Comparison of ENCODE assay signal across 17 cellular contexts in the genomic region with DNA sequence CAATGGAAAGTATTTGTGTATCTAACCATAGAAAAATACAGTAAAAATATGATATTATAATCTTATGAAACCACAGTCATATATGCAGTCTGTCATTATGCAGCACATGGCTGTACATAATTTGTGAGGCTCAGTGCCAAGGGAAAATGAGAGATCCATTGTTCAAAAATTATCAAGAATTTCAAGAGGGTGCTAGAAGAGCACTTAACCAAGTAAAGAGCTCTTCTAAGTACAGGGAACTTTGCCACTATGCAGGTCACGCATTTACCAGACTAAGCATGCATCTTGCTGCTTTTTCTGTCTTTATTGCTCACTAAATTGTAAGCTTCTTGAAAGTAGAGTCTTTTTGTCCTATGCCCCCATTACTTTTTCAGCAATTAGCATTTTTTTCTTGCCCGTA.
"Had no signal": no experiment of that assay in that cellular context is flagged by ENCODE, and none has a peak within 500 bp of the region (broad histone marks: within the 10 kb centered on the region; RNA-seq: fewer than 3 reads in every experiment).

No MANE protein-coding gene starts in this region.

- DNase-seq: activated CD4-positive, alpha-beta T cell treated with anti-CD3 and anti-CD28 coated beads, Interleukin-2, amount 10 ng/mL, durations not matched to agents 24 days and 14 days; activated CD8-positive, alpha-beta T cell treated with anti-CD3 and anti-CD28 coated beads, Interleukin-2, amount 10 ng/mL, durations not matched to agents 7 days and 5 days; activated naive CD4-positive, alpha-beta T cell treated with Interleukin-2 at 50 U/mL for 16 hours; activated naive CD8-positive, alpha-beta T cell treated with anti-CD3 and anti-CD28 coated beads, Interleukin-2, amount 10 ng/mL, durations not matched to agents 7 days and 5 days; activated T-cell treated with anti-CD3 and anti-CD28 coated beads, Interleukin-2, amount 50 U/mL, for 24 hours; amygdala; effector CD8-positive, alpha-beta T cell; immature natural killer cell; kidney glomerular epithelial cell; nephron progenitor cell; nucleus accumbens; stimulated activated CD4-positive, alpha-beta T cell treated with anti-CD3 and anti-CD28 coated beads, Interleukin-4, amount 100 ng/mL, for 24 hours; T-helper 9 cell had no signal

- ATAC-seq: activated CD8-positive, alpha-beta T cell treated with anti-CD3 and anti-CD28 coated beads, Interleukin-2, amount 10 ng/mL, durations not matched to agents 7 days and 5 days; esophagus mucosa; gastroesophageal sphincter; sciatic nerve; stimulated activated memory B cell treated with anti-CD40 and anti-IgM and Interleukin-4, amounts not matched to agents 10 μg/mL and 1 μg/mL and 100 μg/mL, for 72 hours had no signal
